ENCODE assay signal across 8 cellular contexts in genomic region chr18:23586249-23587196, GRCh38. TPM values are rescaled to one million over a fixed set of nuclear protein-coding genes. Genes with fewer than 3 reads are reported as not detected.
A peak's percentile ranks its signal among the peaks of the same experiment; 100 is the strongest.
DNase-seq lines count a peak whose midpoint lies in the region; FAIRE-seq and TF ChIP-seq lines count a peak whose summit lies in the region.

TSS of gene NPC1 (minus strand) at chr18:23586506. CDS start at chr18:23586343, 163 bp downstream.

- POLR2A ChIA-PET in Caco-2 (lab: Charles Lee) = no interaction called here
- POLR2A ChIA-PET in H1 (lab: Charles Lee; ENCODE audit: partially characterized antibody) = interaction anchor here (1.0 to 1.5 kb wide), 3 partner anchors 11 to 88 kb away, joined by 3 to 4 read pairs (median 3); no protein-coding TSS in a partner anchor

- CTCF ChIA-PET in Caco-2 (lab: Charles Lee) (no interaction called here), H1 (lab: Charles Lee; ENCODE audit: partially characterized antibody) (interaction anchor here (0.6 to 1.9 kb wide), 5 partner anchors 36 to 336 kb away, joined by 3 to 5 read pairs (median 3); no protein-coding TSS in a partner anchor)

- H2AFZ ChIP-seq in H1 (ENCODE audit: low read length) = peak within 1 kb of the TSS; percentile 52

- H3K14ac ChIP-seq in H1 (ENCODE audit: insufficient read length) = peak within 1 kb of the TSS; percentile 89

- H3K79me2 ChIP-seq in H1 (ENCODE audit: control insufficient read depth in 1 of 2, insufficient read depth in 2 of 2, low read length in 2 of 2) = peaks cover 0 to 39% of the 10 kb centered on the region in 2 experiments; a peak in 2 of 4 replicates

- peak within 1 kb of the TSS; percentile 72; the same call in 1 of the 2 replicates for H2BK20ac ChIP-seq in H1 (ENCODE audit: low read length)

- peak within 1 kb of the TSS; percentile 75 to 97 for H3K4me2 ChIP-seq in H1 (ENCODE audit: insufficient read depth in 1 of 2, low read depth in 2 of 2, low read length in 2 of 2)

- peak within 1 kb of the TSS; percentile 27 for H3K4ac ChIP-seq in H1 (replicated peaks; ENCODE audit: insufficient read length, low read depth, low read length)

- peak; percentile 91 to 94 for DNase-seq in Caco-2
- DNase-seq in GM20000 (ENCODE audit: low spot score) = peak; percentile 96
- peak; percentile 91 for DNase-seq in HT-29 (ENCODE audit: low spot score)
- DNase-seq in NOMO-1 treated with DMSO at 0.1 percent for 48 hours (lab: John Stamatoyannopoulos, UW; ENCODE audit: unreplicated experiment) = peak; percentile 90
- peak; percentile 78 to 84 (median 80) for DNase-seq in activated CD8-positive, alpha-beta memory T cell treated with anti-CD3 and anti-CD28 coated beads for 48 hours (ENCODE audit: low read depth in 2 of 3, low spot score in 2 of 3)
- DNase-seq in H1 (ENCODE audit: low read depth in 1 of 2, low spot score in 2 of 2) = peak; percentile 60 to 94
- peak; percentile 99 for DNase-seq in mesenteric fat pad (ENCODE audit: low spot score)
- DNase-seq in stimulated activated CD8-positive, alpha-beta memory T cell treated with anti-CD3 and anti-CD28 coated beads, Interleukin-15, amount 100 ng/mL, for 24 hours (ENCODE audit: low read depth) = peak; percentile 83

- 2% methylated on average over 41 of the region's 95 CpGs; no CpG with 5 or more reads in 1 of the 2 experiments for WGBS in H1 (ENCODE audit: extremely low coverage in 1 of 2, insufficient coverage in 1 of 2, insufficient read length in 1 of 2, insufficient replicate concordance in 2 of 2, low coverage in 1 of 2, low lambda C conversion rate in 2 of 2, missing lambda C conversion rate in 1 of 2), 2 experiments

- peaks cover 9% of the 10 kb centered on the region for H3K23me2 ChIP-seq in H1 (ENCODE audit: low read depth, low read length)

- H4K5ac ChIP-seq in H1 (ENCODE audit: insufficient read length, low read depth, low read length) = peak within 1 kb of the TSS; percentile 98

- TF ChIP-seq POLR2A in H1 (IDR thresholded peaks at IDR 0.05; ENCODE audit: control extremely low read depth in 1 of 2, low read depth in 2 of 2, low read length in 2 of 2) = peak; percentile 53 to 83

- H3K9me3 Mint-ChIP-seq in Caco-2 (ENCODE audit: unreplicated experiment) = no peaks in the 10 kb centered on the region

- peak; percentile 69 to 70 for TF ChIP-seq CTCF in Caco-2 (IDR thresholded peaks at IDR 0.05; ENCODE audit: insufficient read depth in 1 of 2, low read depth in 1 of 2, low read length in 1 of 2, severe bottlenecking in 1 of 2, unreplicated experiment in 1 of 2)
- TF ChIP-seq CTCF in GM20000 (IDR thresholded peaks at IDR 0.05; ENCODE audit: extremely low read depth, missing control alignments) = peak; percentile 84
- TF ChIP-seq CTCF in H1 (IDR thresholded peaks at IDR 0.05; ENCODE audit: control extremely low read depth in 1 of 3, insufficient read depth in 1 of 3, low read depth in 1 of 3, low read length in 3 of 3) = peak; percentile 70 to 85 (median 71)

- no peaks in the 10 kb centered on the region for H3K27me3 ChIP-seq in Caco-2 (replicated peaks; ENCODE audit: control insufficient read depth, insufficient read depth, low read length)
- H3K27me3 ChIP-seq in H1 (replicated peaks in 1 of 4; ENCODE audit: control insufficient read depth in 3 of 4, extremely low read depth in 1 of 4, insufficient read depth in 3 of 4, low read length in 3 of 4) = peaks cover 0 to 2% (median 0%) of the 10 kb centered on the region in 4 experiments; a peak in 1 of 7 replicates

- no TSS peak for BruUV-seq in Caco-2 (replicated peaks; lab: Mats Ljungman, UMichigan)

- H2BK12ac ChIP-seq in H1 (ENCODE audit: low read depth, low read length) = peak within 1 kb of the TSS; percentile 92

- H2AK5ac ChIP-seq in H1 (ENCODE audit: low read depth, low read length) = no peak within 1 kb of the TSS

- 0 out of 3 replicates have a peak, but pooled peaks of 1 of the 2 experiments have one; percentile 37 for TF ChIP-seq EP300 in H1 (IDR thresholded peaks at IDR 0.05; ENCODE audit: borderline replicate concordance in 1 of 2, low read depth in 2 of 2, low read length in 2 of 2)

- H2BK15ac ChIP-seq in H1 (ENCODE audit: low read length) = peak within 1 kb of the TSS; percentile 89; the same call in 1 of the 2 replicates

- H3K23ac ChIP-seq in H1 (ENCODE audit: insufficient read length) = no peak within 1 kb of the TSS

- H3K36me3 ChIP-seq in Caco-2 (ENCODE audit: control insufficient read depth, insufficient read depth, low read length) (no peaks in the 10 kb centered on the region), H1 (ENCODE audit: control insufficient read depth in 2 of 4, insufficient read depth in 4 of 4, low read length in 3 of 4) (no peaks in the 10 kb centered on the region)

- H3K27ac ChIP-seq in H1 (ENCODE audit: low read depth, low read length) = peak within 1 kb of the TSS; percentile 95

- H3K4me3 Mint-ChIP-seq in Caco-2 (ENCODE audit: unreplicated experiment) = peak within 1 kb of the TSS; percentile 78

- no peaks in the 10 kb centered on the region for H3K4me1 ChIP-seq in Caco-2
- H3K4me1 ChIP-seq in H1 (replicated peaks in 1 of 4; ENCODE audit: control insufficient read depth in 3 of 4, insufficient read depth in 4 of 4, low read length in 3 of 4) = peaks cover 0 to 3% (median 1%) of the 10 kb centered on the region in 4 experiments; a peak in 2 of 7 replicates

- peak within 1 kb of the TSS; percentile 98 for H3K56ac ChIP-seq in H1 (replicated peaks; ENCODE audit: insufficient read length, low read depth, low read length)

- peaks cover 10% of the 10 kb centered on the region for H3K79me1 ChIP-seq in H1 (ENCODE audit: low read depth, low read length)

- H3K27me3 Mint-ChIP-seq in Caco-2 (ENCODE audit: insufficient read depth, unreplicated experiment) = no peaks in the 10 kb centered on the region

- H3K18ac ChIP-seq in H1 (ENCODE audit: extremely low read depth, low read length) = peak within 1 kb of the TSS; percentile 99

- H4K8ac ChIP-seq in H1 (ENCODE audit: extremely low read depth, insufficient read depth, low read length) = peak within 1 kb of the TSS; percentile 97

- intact Hi-C loops in Caco-2 (cut with micrococcal nuclease; ENCODE audit: unreplicated experiment) = loop anchor here (1.0 to 2.0 kb wide), 3 partner anchors 14 to 117 kb away; no protein-coding TSS in a partner anchor

- H2BK5ac ChIP-seq in H1 (ENCODE audit: low read depth, low read length) = peak within 1 kb of the TSS; percentile 91

- peak within 1 kb of the TSS; percentile 77 to 95 (median 86) for H3K9ac ChIP-seq in H1 (replicated peaks in 1 of 4; ENCODE audit: extremely low read depth in 1 of 4, low read depth in 3 of 4, low read length in 3 of 4)

- FAIRE-seq in H1 (lab: Jason Lieb, UNC) = no peak

- H3K36me3 Mint-ChIP-seq in Caco-2 (ENCODE audit: insufficient read depth, unreplicated experiment) = peaks cover 6% of the 10 kb centered on the region

- H3K9me3 ChIP-seq in Caco-2 (no peaks in the 10 kb centered on the region), H1 (ENCODE audit: insufficient read depth in 2 of 2, low read depth in 1 of 2, low read length in 1 of 2) (no peaks in the 10 kb centered on the region)

- H3K4me3 ChIP-seq in Caco-2 (ENCODE audit: low read depth, low read length) (peak within 1 kb of the TSS; percentile 80), H1 (ENCODE audit: extremely low read depth in 1 of 4, insufficient read depth in 2 of 4, low read depth in 3 of 4, low read length in 4 of 4) (peak within 1 kb of the TSS; percentile 86 to 96 (median 90))

- peak within 1 kb of the TSS; percentile 88 for H3K27ac Mint-ChIP-seq in Caco-2 (ENCODE audit: unreplicated experiment)

- H4K91ac ChIP-seq in H1 (replicated peaks; ENCODE audit: insufficient read length, low read length) = peak within 1 kb of the TSS; percentile 91

- no peaks in the 10 kb centered on the region for H4K20me1 ChIP-seq in H1 (replicated peaks in 1 of 2; ENCODE audit: control insufficient read depth in 1 of 2, insufficient read depth in 2 of 2, low read length in 2 of 2)

- peak; percentile 54 to 62; a peak in 3 of 4 replicates for TF ChIP-seq RAD21 in H1 (IDR thresholded peaks at IDR 0.05 in 1 of 2, conservative IDR thresholded peaks at IDR 0.05 in 1 of 2; ENCODE audit: low read depth in 2 of 2, low read length in 2 of 2)

- no peaks in the 10 kb centered on the region for H3K4me1 Mint-ChIP-seq in Caco-2 (ENCODE audit: low read depth, unreplicated experiment)

- H2BK120ac ChIP-seq in H1 (replicated peaks; ENCODE audit: low read depth, low read length) = peak within 1 kb of the TSS; percentile 75

TF ChIP-seq in H1, 55 proteins besides CTCF, POLR2A, EP300 and RAD21 (continues in another document):
- TF ChIP-seq CHD2 (IDR thresholded peaks at IDR 0.05; ENCODE audit: low read length) (no peak), SUZ12 (IDR thresholded peaks at IDR 0.05; ENCODE audit: low read length) (no peak), TEAD4 (IDR thresholded peaks at IDR 0.05; ENCODE audit: low read depth, low read length) (no peak), JUND (IDR thresholded peaks at IDR 0.05; ENCODE audit: low read length) (peak; percentile 45; the same call in 1 of the 2 replicates), USF2 (IDR thresholded peaks at IDR 0.05; ENCODE audit: low read length) (no peak), BRCA1 (IDR thresholded peaks at IDR 0.05; ENCODE audit: low read depth, low read length) (no peak), SRF (IDR thresholded peaks at IDR 0.05; ENCODE audit: low read depth, low read length) (no peak), TAF7 (optimal IDR thresholded peaks at IDR 0.05; ENCODE audit: borderline replicate concordance, low read depth, low read length) (no peak), KDM1A (IDR thresholded peaks at IDR 0.05; ENCODE audit: borderline replicate concordance, low read length) (no peak), RBBP5 (IDR thresholded peaks at IDR 0.05; ENCODE audit: borderline replicate concordance, low read depth, low read length) (peak; percentile 87; the same call in 1 of the 2 replicates)

RNA-seq across cellular contexts. Expression of gene NPC1, which starts in this region (rescaled TPM):
- total RNA-seq in Caco-2 (2022) (29.5 and 32.8 TPM in 2 replicates), mesenteric fat pad (59.3 TPM)
- total RNA-seq in HT-29 (2014; rRNA removed; shearing (Covaris generic)) = 35.7 and 48.5 TPM in 2 replicates
- 36.4 and 39.5 TPM in 2 replicates for total RNA-seq in H1 (2021; fragmentation: NEBNext Ultra II Directional; extraction: Animal tissue kit (Norgen Biotek cat#: 25700))
- polyA plus RNA-seq in H1 (2011; rRNA removed) = 33.9 and 34.1 TPM in 2 replicates
- polyA plus RNA-seq in H1 (2011; cell fraction: cytosol; rRNA removed) = 29.4 TPM
- 66.9 TPM for polyA plus RNA-seq in H1 (2011; cell fraction: nucleus; rRNA removed)
- 25.9 to 31.8 TPM (median 29.2 TPM) in 4 replicates for polyA plus RNA-seq in H1 (2012, experiment 1 of 2)
- 7.7 TPM for polyA plus RNA-seq in H1 (2012, experiment 2 of 2)
- polyA plus RNA-seq in H1 (2013, experiment 1 of 2) = 56.1 TPM
- polyA plus RNA-seq in H1 (2013, experiment 2 of 2) = 49.7 TPM
- polyA minus RNA-seq in H1 (2011; rRNA and poly(A)+ RNA removed) = 109 and 131 TPM in 2 replicates
- 49.4 TPM for polyA minus RNA-seq in H1 (2011; cell fraction: cytosol; rRNA and poly(A)+ RNA removed)
- 105 TPM for polyA minus RNA-seq in H1 (2011; cell fraction: nucleus; rRNA and poly(A)+ RNA removed)

Comparison
In these comparisons a context has a peak if more than half of its experiments do, and no peak if none do; other contexts are left out.
1. Peak in every context shown above with its lines: DNase-seq, H3K4me3 ChIP-seq and H3K27ac ChIP-seq.